In the genomic region with DNA sequence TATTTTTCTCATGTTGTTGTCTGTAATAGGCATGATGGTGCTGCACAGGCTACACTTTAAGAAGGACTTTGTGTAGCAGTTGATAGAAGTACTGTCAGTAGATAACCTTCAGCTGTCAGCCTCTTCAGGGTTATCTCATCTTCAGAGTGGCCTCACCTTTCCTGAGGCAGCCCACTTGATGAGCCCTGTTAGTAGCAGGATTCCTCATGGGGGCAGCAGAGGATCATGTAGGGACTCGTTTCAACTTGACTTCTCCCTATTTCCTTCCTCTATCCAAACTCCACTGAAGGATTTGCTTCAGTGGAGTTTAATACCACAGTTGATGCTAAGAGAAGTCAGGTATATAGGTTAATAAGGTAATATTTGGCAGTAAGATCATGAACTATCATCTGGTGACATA, we compare ENCODE assay signal across 9 cellular contexts.
A peak's percentile ranks its signal among the peaks of the same experiment; 100 is the strongest.
DNase-seq lines count a peak whose midpoint lies in the region; ATAC-seq, FAIRE-seq and TF ChIP-seq lines count a peak whose summit lies in the region.
"Had no signal": no experiment of that assay in that cellular context is flagged by ENCODE, and none has a peak within 500 bp of the region (broad histone marks: within the 10 kb centered on the region; RNA-seq: fewer than 3 reads in every experiment).

No MANE protein-coding gene starts in this region.

- H3K27me3 Mint-ChIP-seq in activated T-cell treated with anti-CD3 and anti-CD28 coated beads, Interleukin-2, amount 50 U/mL, for 4 hours (ENCODE audit: low read depth), result no peaks in the 10 kb centered on the region

- peak; percentile 48 for ATAC-seq in foreskin keratinocyte
- ATAC-seq in activated T-cell treated with anti-CD3 and anti-CD28 coated beads, Interleukin-2, amount 50 U/mL, for 4 hours, result no peak
- ATAC-seq: lower lobe of right lung had no signal

- peak; percentile 84 for FAIRE-seq in H54 (lab: Jason Lieb, UNC)

- in situ Hi-C loops in ACHN (cut with HindIII; ENCODE audit: low pct_ligation_motif_present, low pct_unique_long_range_greater_than_20kb, low sequenced_read_pairs), result no loop called here

- no peaks in the 10 kb centered on the region for H3K36me3 Mint-ChIP-seq in activated T-cell treated with anti-CD3 and anti-CD28 coated beads, Interleukin-2, amount 50 U/mL, for 4 hours (ENCODE audit: insufficient read depth)

- no peaks in the 10 kb centered on the region for H3K4me1 ChIP-seq in foreskin keratinocyte
- H3K4me1 ChIP-seq: lower lobe of right lung had no signal

- no peak overlapping the region for H3K4me3 ChIP-seq in coronary artery
- H3K4me3 ChIP-seq: lower lobe of right lung had no signal

- no peaks in the 10 kb centered on the region for H3K4me1 Mint-ChIP-seq in activated T-cell treated with anti-CD3 and anti-CD28 coated beads, Interleukin-2, amount 50 U/mL, for 4 hours (ENCODE audit: low read depth)

- no peaks in the 10 kb centered on the region for H3K27me3 ChIP-seq in foreskin keratinocyte

- no peak overlapping the region for H3K27ac ChIP-seq in foreskin keratinocyte
- no peak overlapping the region for H3K27ac ChIP-seq in coronary artery
- H3K27ac ChIP-seq: lower lobe of right lung had no signal

- no peak for TF ChIP-seq POLR2A in H54 (IDR thresholded peaks at IDR 0.05; ENCODE audit: low read depth, low read length)

- TF ChIP-seq CTCF in foreskin keratinocyte (conservative IDR thresholded peaks at IDR 0.05) (peak; percentile 52), coronary artery (IDR thresholded peaks at IDR 0.05) (no peak)

- H3K4me3 Mint-ChIP-seq in activated T-cell treated with anti-CD3 and anti-CD28 coated beads, Interleukin-2, amount 50 U/mL, for 4 hours, result no peak overlapping the region

- DNase-seq in ACHN (peak; percentile 65), H54 (ENCODE audit: insufficient read length, low spot score) (no peak), NCI-H748 (lab: John Stamatoyannopoulos, UW; ENCODE audit: unreplicated experiment) (peak; percentile 86), foreskin keratinocyte (peak; percentile 7 to 44), GOT3 (lab: John Stamatoyannopoulos, UW) (no peak), coronary artery (ENCODE audit: low spot score) (no peak), mesenteric fat pad (ENCODE audit: low spot score) (no peak)
- no peak for DNase-seq in activated T-cell treated with anti-CD3 and anti-CD28 coated beads, Interleukin-2, amount 50 U/mL, for 4 hours
- DNase-seq: lower lobe of right lung had no signal

- peaks cover 11% of the 10 kb centered on the region for H3K9me3 Mint-ChIP-seq in activated T-cell treated with anti-CD3 and anti-CD28 coated beads, Interleukin-2, amount 50 U/mL, for 4 hours

Comparison
In these comparisons a context has a peak if more than half of its experiments do, and no peak if none do; other contexts are left out.
1. DNase-seq: peak in ACHN (single experiment), NCI-H748 (single experiment) and foreskin keratinocyte (2 of 2); none in H54 (single experiment), activated T-cell treated with anti-CD3 and anti-CD28 coated beads, Interleukin-2, amount 50 U/mL, for 4 hours (single experiment), GOT3 (single experiment), coronary artery (single experiment) and mesenteric fat pad (single experiment).